In the genomic region with DNA sequence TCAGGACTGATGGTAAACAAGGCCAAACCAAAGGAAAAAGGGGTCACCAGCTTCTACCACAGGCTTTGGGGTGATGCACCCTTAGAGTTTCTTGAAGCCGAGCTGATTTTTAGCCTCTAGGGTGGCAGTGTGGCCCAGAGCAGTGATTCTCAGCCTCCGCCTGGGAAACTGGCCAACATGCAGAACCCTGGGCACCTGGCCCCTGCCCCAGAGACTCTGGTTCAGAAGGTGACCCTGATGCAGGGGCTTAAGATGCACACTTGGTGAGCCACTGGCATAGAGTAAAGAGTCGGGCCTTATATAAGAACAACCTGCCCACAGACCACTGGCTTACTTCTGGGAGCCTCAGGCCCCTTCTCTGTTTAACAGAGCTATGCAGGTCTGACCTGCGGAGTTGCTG, we compare ENCODE assay signal across 25 cellular contexts. TPM values are rescaled to one million over a fixed set of nuclear protein-coding genes. Genes with fewer than 3 reads are reported as not detected.
DNase-seq lines count a peak whose midpoint lies in the region; ATAC-seq and TF ChIP-seq lines count a peak whose summit lies in the region.
"Had no signal": no experiment of that assay in that cellular context is flagged by ENCODE, and none has a peak within 500 bp of the region (broad histone marks: within the 10 kb centered on the region; RNA-seq: fewer than 3 reads in every experiment).

No MANE protein-coding gene starts in this region.

- TF ChIP-seq CTCF in endodermal cell (conservative IDR thresholded peaks at IDR 0.05) (no peak), transverse colon (IDR thresholded peaks at IDR 0.05) (no peak), left lung (IDR thresholded peaks at IDR 0.05) (no peak)

- H3K9me3 Mint-ChIP-seq in endodermal cell = peaks cover 5% of the 10 kb centered on the region
- H3K9me3 Mint-ChIP-seq: activated CD4-positive, alpha-beta memory T cell treated with anti-CD3 and anti-CD28 coated beads, Interleukin-2, amount 10 ng/mL, durations not matched to agents 7 days and 5 days; activated naive CD4-positive, alpha-beta T cell treated with anti-CD3 and anti-CD28 coated beads for 36 hours; natural killer cell treated with Interleukin-12 subunit alpha and Interleukin-12 subunit beta and Interleukin-15 and Interleukin-18, amount 100 ng/mL, for 72 hours; stimulated activated naive CD8-positive, alpha-beta T cell treated with anti-CD3 and anti-CD28 coated beads, Interleukin-15, amount 100 ng/mL, for 72 hours had no signal

- TF ChIP-seq EP300 in transverse colon (IDR thresholded peaks at IDR 0.05; ENCODE audit: low read depth) = no peak

- no peak overlapping the region for H3K4me3 Mint-ChIP-seq in endodermal cell
- H3K4me3 Mint-ChIP-seq: activated CD4-positive, alpha-beta memory T cell treated with anti-CD3 and anti-CD28 coated beads, Interleukin-2, amount 10 ng/mL, durations not matched to agents 7 days and 5 days; activated naive CD4-positive, alpha-beta T cell treated with anti-CD3 and anti-CD28 coated beads for 36 hours; natural killer cell treated with Interleukin-12 subunit alpha and Interleukin-12 subunit beta and Interleukin-15 and Interleukin-18, amount 100 ng/mL, for 72 hours; stimulated activated naive CD8-positive, alpha-beta T cell treated with anti-CD3 and anti-CD28 coated beads, Interleukin-15, amount 100 ng/mL, for 72 hours had no signal

- WGBS in endodermal cell (ENCODE audit: insufficient coverage in 1 of 2, insufficient read length in 1 of 2), 2 experiments = 92 to 93% methylated on average over 4 of the region's 4 CpGs
- WGBS in transverse colon (ENCODE audit: low coverage in 1 of 2), 2 donors = 93 to 100% methylated on average over 1 to 4 of the region's 4 CpGs

- H3K9ac ChIP-seq in endodermal cell (ENCODE audit: extremely low read depth, low read length, poor library complexity, severe bottlenecking) = no peak overlapping the region
- H3K9ac ChIP-seq: BLaER1 treated with 17β-estradiol and CSF1 and Interleukin-3, amounts not matched to agents 10 nM and 100 nM had no signal

- H3K36me3 ChIP-seq in endodermal cell (ENCODE audit: control insufficient read depth, insufficient read depth, low read length) (peaks cover 11% of the 10 kb centered on the region), transverse colon (no peaks in the 10 kb centered on the region), left lung (peaks cover 0 to 7% of the 10 kb centered on the region in 2 donors)
- H3K36me3 ChIP-seq: BLaER1 treated with 17β-estradiol and CSF1 and Interleukin-3, amounts not matched to agents 10 nM and 100 nM; thyroid gland had no signal

- H3K9me3 ChIP-seq in endodermal cell (ENCODE audit: control insufficient read depth, low read length) = peaks cover 9% of the 10 kb centered on the region
- H3K9me3 ChIP-seq in transverse colon = no peaks in the 10 kb centered on the region
- no peaks in the 10 kb centered on the region for H3K9me3 ChIP-seq in left lung
- H3K9me3 ChIP-seq: BLaER1 treated with 17β-estradiol and CSF1 and Interleukin-3, amounts not matched to agents 10 nM and 100 nM; body of pancreas; mucosa of descending colon; SJCRH30; thyroid gland had no signal

- peaks cover 30% of the 10 kb centered on the region for H3K36me3 Mint-ChIP-seq in endodermal cell (ENCODE audit: low read depth)
- H3K36me3 Mint-ChIP-seq: natural killer cell treated with Interleukin-12 subunit alpha and Interleukin-12 subunit beta and Interleukin-15 and Interleukin-18, amount 100 ng/mL, for 72 hours had no signal

- peak; percentile 37 for DNase-seq in activated CD8-positive, alpha-beta memory T cell treated with anti-CD3 and anti-CD28 coated beads for 24 hours
- DNase-seq in activated CD8-positive, alpha-beta memory T cell treated with anti-CD3 and anti-CD28 coated beads, Interleukin-2, amount 50 U/mL, for 48 hours = no peak
- DNase-seq in endodermal cell (peak; percentile 46), posterior vena cava (ENCODE audit: low spot score) (peak; percentile 70), transverse colon (no peak), left lung (no peak), NCI-H2029 treated with DMSO at 0.1 percent for 48 hours (lab: John Stamatoyannopoulos, UW) (no peak), cortex of kidney (lab: John Stamatoyannopoulos, UW) (no peak)
- DNase-seq: activated CD4-positive, alpha-beta memory T cell treated with anti-CD3 and anti-CD28 coated beads, Interleukin-2, amount 10 ng/mL, durations not matched to agents 7 days and 5 days; activated naive CD4-positive, alpha-beta T cell treated with anti-CD3 and anti-CD28 coated beads for 36 hours; body of pancreas; GOT3; mucosa of descending colon; NCI-H1092 treated with DMSO at 0.1 percent for 48 hours; NCI-H187; NCI-H526; SJCRH30; stimulated activated CD4-positive, alpha-beta T cell treated with anti-CD3 and anti-CD28 coated beads, Interleukin-1b, Interleukin-23, amount 100 ng/mL, for 48 hours; stimulated activated naive CD8-positive, alpha-beta T cell treated with anti-CD3 and anti-CD28 coated beads, Interleukin-15, amount 100 ng/mL, for 72 hours; SW 1271; thyroid gland had no signal

- H3K27ac Mint-ChIP-seq in endodermal cell = no peak overlapping the region
- H3K27ac Mint-ChIP-seq: activated CD4-positive, alpha-beta memory T cell treated with anti-CD3 and anti-CD28 coated beads, Interleukin-2, amount 10 ng/mL, durations not matched to agents 7 days and 5 days; activated naive CD4-positive, alpha-beta T cell treated with anti-CD3 and anti-CD28 coated beads for 36 hours; natural killer cell treated with Interleukin-12 subunit alpha and Interleukin-12 subunit beta and Interleukin-15 and Interleukin-18, amount 100 ng/mL, for 72 hours; stimulated activated naive CD8-positive, alpha-beta T cell treated with anti-CD3 and anti-CD28 coated beads, Interleukin-15, amount 100 ng/mL, for 72 hours had no signal

- in situ Hi-C loops in transverse colon (cut with MboI; ENCODE audit: low pct_ligation_motif_present in 1 of 4, low pct_unique_long_range_greater_than_20kb in 1 of 4, low sequenced_read_pairs in 3 of 4) = no loop called here

- H3K27me3 ChIP-seq in endodermal cell (ENCODE audit: control insufficient read depth, insufficient read depth, low read length, poor library complexity, severe bottlenecking) (no peaks in the 10 kb centered on the region), transverse colon (no peaks in the 10 kb centered on the region), left lung (no peaks in the 10 kb centered on the region)
- H3K27me3 ChIP-seq: BLaER1 treated with 17β-estradiol and CSF1 and Interleukin-3, amounts not matched to agents 10 nM and 100 nM; body of pancreas; SJCRH30; thyroid gland had no signal

- no peaks in the 10 kb centered on the region for H3K27me3 Mint-ChIP-seq in endodermal cell (ENCODE audit: insufficient read depth)
- H3K27me3 Mint-ChIP-seq: activated CD4-positive, alpha-beta memory T cell treated with anti-CD3 and anti-CD28 coated beads, Interleukin-2, amount 10 ng/mL, durations not matched to agents 7 days and 5 days; stimulated activated naive CD8-positive, alpha-beta T cell treated with anti-CD3 and anti-CD28 coated beads, Interleukin-15, amount 100 ng/mL, for 72 hours had no signal

- H3K4me1 Mint-ChIP-seq in endodermal cell = peaks cover 57% of the 10 kb centered on the region
- H3K4me1 Mint-ChIP-seq: activated CD4-positive, alpha-beta memory T cell treated with anti-CD3 and anti-CD28 coated beads, Interleukin-2, amount 10 ng/mL, durations not matched to agents 7 days and 5 days; stimulated activated naive CD8-positive, alpha-beta T cell treated with anti-CD3 and anti-CD28 coated beads, Interleukin-15, amount 100 ng/mL, for 72 hours had no signal

- intact Hi-C loops in posterior vena cava (cut with DNase I) (no loop called here), transverse colon (cut with DNase I; ENCODE audit: low total_unique reads) (no loop called here), left lung (cut with DNase I) (no loop called here)

- H3K27ac ChIP-seq in endodermal cell (ENCODE audit: low read depth, low read length) (no peak overlapping the region), transverse colon (peak overlapping the region in 3 of 4 donors; percentile 38 to 74 (median 57)), left lung (no peak overlapping the region)
- H3K27ac ChIP-seq: 22Rv1; BLaER1 treated with 17β-estradiol and CSF1 and Interleukin-3, amounts not matched to agents 10 nM and 100 nM; body of pancreas; SJCRH30; thyroid gland had no signal

- H3K4me3 ChIP-seq in endodermal cell (ENCODE audit: low read length) (no peak overlapping the region), transverse colon (no peak overlapping the region), left lung (no peak overlapping the region)
- H3K4me3 ChIP-seq: BLaER1 treated with 17β-estradiol and CSF1 and Interleukin-3, amounts not matched to agents 10 nM and 100 nM; body of pancreas; GM12878; mucosa of descending colon; SJCRH30; thyroid gland had no signal

- H3K4me1 ChIP-seq in endodermal cell (ENCODE audit: control insufficient read depth, insufficient read depth, low read length) = peaks cover 7% of the 10 kb centered on the region
- H3K4me1 ChIP-seq in transverse colon = peaks cover 2 to 10% (median 3%) of the 10 kb centered on the region in 4 donors
- H3K4me1 ChIP-seq in left lung = no peaks in the 10 kb centered on the region
- H3K4me1 ChIP-seq: BLaER1 treated with 17β-estradiol and CSF1 and Interleukin-3, amounts not matched to agents 10 nM and 100 nM had no signal

- no peak for ATAC-seq in left lung
- ATAC-seq: body of pancreas; GM12878; mucosa of descending colon; stimulated activated naive CD8-positive, alpha-beta T cell treated with anti-CD3 and anti-CD28 coated beads, Interleukin-15, amount 100 ng/mL, for 72 hours had no signal

- no peak for TF ChIP-seq POLR2A in transverse colon (IDR thresholded peaks at IDR 0.05)

RNA-seq across cellular contexts. Expression of gene SYNM, which starts 44.5 kb away (rescaled TPM):
- total RNA-seq in endodermal cell (10 to 100 TPM in 1 of 2 donors, 1 to 10 TPM in 1; 2.3 to 12.5 TPM), posterior vena cava (100 to 1,000 TPM; 447 to 863 TPM), transverse colon (100 to 1,000 TPM in 2 of 4 donors, 10 to 100 TPM in 2; 98.3 to 414 (median 158) TPM), left lung (10 to 100 TPM; 15.3 to 17.6 TPM)
- polyA plus RNA-seq in endodermal cell (2013, experiment 1 of 2) = 2.0 TPM
- 2.5 TPM for polyA plus RNA-seq in endodermal cell (2013, experiment 2 of 2)

Comparison
In these comparisons a context has a peak if more than half of its experiments do, and no peak if none do; other contexts are left out.
1. DNase-seq: peak in activated CD8-positive, alpha-beta memory T cell treated with anti-CD3 and anti-CD28 coated beads for 24 hours (single experiment), endodermal cell (single experiment) and posterior vena cava (single experiment); none in activated CD8-positive, alpha-beta memory T cell treated with anti-CD3 and anti-CD28 coated beads, Interleukin-2, amount 50 U/mL, for 48 hours (single experiment), transverse colon (single experiment), left lung (0 of 2), NCI-H2029 treated with DMSO at 0.1 percent for 48 hours (single experiment) and cortex of kidney (single experiment).
2. H3K27ac ChIP-seq: peak in transverse colon (3 of 4); none in endodermal cell (single experiment) and left lung (0 of 2).
3. RNA of gene SYNM, which starts 44.5 kb away (total RNA-seq): 447 to 863 TPM in posterior vena cava and 98.3 to 414 TPM in transverse colon; 15.3 to 17.6 TPM in left lung and 2.3 to 12.5 TPM in endodermal cell; every median in the first group is over 4 times any median in the second.